ENCODE assay signal across 20 cellular contexts in genomic region chr9:136104488-136104800, GRCh38.
"Had no signal": no experiment of that assay in that cellular context is flagged by ENCODE, and none has a peak within 500 bp of the region (broad histone marks: within the 10 kb centered on the region; RNA-seq: fewer than 3 reads in every experiment).

No MANE protein-coding gene starts in this region.

- H3K9me3 ChIP-seq: ovary, right atrium auricular region, sigmoid colon, testis, tibial nerve, upper lobe of right lung, vagina had no signal

- ATAC-seq: foreskin keratinocyte; naive thymus-derived CD4-positive, alpha-beta T cell; stimulated activated naive B cell treated with anti-CD40 and anti-IgM and Interleukin-4, amounts not matched to agents 10 μg/mL and 1 μg/mL and 100 μg/mL, for 72 hours; stimulated activated naive CD8-positive, alpha-beta T cell treated with anti-CD3 and anti-CD28 coated beads, Interleukin-15, amount 100 ng/mL, for 72 hours; upper lobe of right lung had no signal

- H3K27me3 ChIP-seq: hepatocyte, ovary, right atrium auricular region, sigmoid colon, testis, tibial nerve, upper lobe of right lung, vagina had no signal

- DNase-seq: effector CD4-positive, alpha-beta T cell; erythroblast; foreskin keratinocyte; head of caudate nucleus; kidney glomerular epithelial cell; naive thymus-derived CD4-positive, alpha-beta T cell; nephron progenitor cell; ovary; sigmoid colon; stimulated activated CD4-positive, alpha-beta T cell treated with anti-CD3 and anti-CD28 coated beads, Interleukin-2, amount 100 ng/mL, for 24 hours; stimulated activated CD4-positive, alpha-beta T cell treated with anti-CD3 and anti-CD28 coated beads, Interleukin-4, amount 100 ng/mL, for 4 hours; stimulated activated naive B cell treated with anti-CD40 and anti-IgM and Interleukin-4, amounts not matched to agents 10 μg/mL and 1 μg/mL and 100 μg/mL, for 72 hours; stimulated activated naive CD8-positive, alpha-beta T cell treated with anti-CD3 and anti-CD28 coated beads, Interleukin-15, amount 100 ng/mL, for 72 hours; testis; upper lobe of right lung had no signal

- H3K27ac ChIP-seq: foreskin keratinocyte, hepatocyte, ovary, right atrium auricular region, testis, tibial nerve, upper lobe of right lung had no signal

- H3K36me3 ChIP-seq: ovary, right atrium auricular region, sigmoid colon, tibial nerve, upper lobe of right lung, vagina had no signal

- H3K4me3 ChIP-seq: hepatocyte, ovary, right atrium auricular region, sigmoid colon, skin epidermis, testis, tibial nerve, upper lobe of right lung, vagina had no signal
